Comparison of ENCODE assay signal across 2 cellular contexts in the genomic region with DNA sequence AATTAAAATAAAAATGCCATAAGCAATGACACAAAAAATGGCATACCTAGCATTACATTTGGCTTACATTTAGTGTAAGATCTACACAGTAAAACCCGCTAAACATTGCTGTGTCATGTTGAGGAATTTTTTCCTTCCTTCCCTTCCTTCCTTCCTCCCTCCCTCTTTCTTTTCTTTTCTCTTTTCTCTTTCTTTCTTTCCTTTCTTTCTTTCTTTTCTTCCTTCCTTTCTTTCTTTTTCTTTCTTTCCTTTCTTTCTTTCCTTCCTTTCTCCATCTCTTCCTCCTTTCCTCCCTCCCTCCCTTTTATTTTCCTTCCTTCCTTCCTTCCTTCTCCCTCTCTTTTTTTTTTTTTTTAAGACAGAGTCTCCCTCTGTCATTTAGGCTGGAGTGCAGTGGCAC.
TF ChIP-seq lines count a peak whose summit lies in the region.
"Not testable (repeated sequence)": the region's sequence is repeated elsewhere in the genome, so short reads cannot be mapped to it uniquely, and the experiment has no call there.

No MANE protein-coding gene starts in this region.

TF ChIP-seq in HEK293, 187 proteins besides CTCF, POLR2A, EP300 and RAD21:
- TF ChIP-seq, protein P1, sequence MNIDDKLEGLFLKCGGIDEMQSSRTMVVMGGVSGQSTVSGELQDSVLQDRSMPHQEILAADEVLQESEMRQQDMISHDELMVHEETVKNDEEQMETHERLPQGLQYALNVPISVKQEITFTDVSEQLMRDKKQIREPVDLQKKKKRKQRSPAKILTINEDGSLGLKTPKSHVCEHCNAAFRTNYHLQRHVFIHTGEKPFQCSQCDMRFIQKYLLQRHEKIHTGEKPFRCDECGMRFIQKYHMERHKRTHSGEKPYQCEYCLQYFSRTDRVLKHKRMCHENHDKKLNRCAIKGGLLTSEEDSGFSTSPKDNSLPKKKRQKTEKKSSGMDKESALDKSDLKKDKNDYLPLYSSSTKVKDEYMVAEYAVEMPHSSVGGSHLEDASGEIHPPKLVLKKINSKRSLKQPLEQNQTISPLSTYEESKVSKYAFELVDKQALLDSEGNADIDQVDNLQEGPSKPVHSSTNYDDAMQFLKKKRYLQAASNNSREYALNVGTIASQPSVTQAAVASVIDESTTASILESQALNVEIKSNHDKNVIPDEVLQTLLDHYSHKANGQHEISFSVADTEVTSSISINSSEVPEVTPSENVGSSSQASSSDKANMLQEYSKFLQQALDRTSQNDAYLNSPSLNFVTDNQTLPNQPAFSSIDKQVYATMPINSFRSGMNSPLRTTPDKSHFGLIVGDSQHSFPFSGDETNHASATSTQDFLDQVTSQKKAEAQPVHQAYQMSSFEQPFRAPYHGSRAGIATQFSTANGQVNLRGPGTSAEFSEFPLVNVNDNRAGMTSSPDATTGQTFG (tag by site-specific recombination; IDR thresholded peaks at IDR 0.05; ENCODE audit: borderline replicate concordance): 0 out of 2 replicates have a peak, but pooled peaks have one; percentile 51
- TF ChIP-seq ZNF112 (tag by site-specific recombination; IDR thresholded peaks at IDR 0.05) (peak; percentile 50; the same call in 1 of the 2 replicates), PRDM1 (tag by site-specific recombination; IDR thresholded peaks at IDR 0.05) (peak; percentile 95), ZNF366 (tag by site-specific recombination; conservative IDR thresholded peaks at IDR 0.05) (peak; percentile 99), ZNF521 (tag by site-specific recombination; IDR thresholded peaks at IDR 0.05) (peak; percentile 71; the same call in 1 of the 2 replicates), ZNF555 (tag by site-specific recombination; conservative IDR thresholded peaks at IDR 0.05) (0 out of 2 replicates have a peak, but pooled peaks have one; percentile 9)

TF ChIP-seq in K562, 482 proteins besides CTCF, POLR2A, EP300 and RAD21:
- TF ChIP-seq ZNF316 (IDR thresholded peaks at IDR 0.05) (peak; percentile 35; the same call in 1 of the 2 replicates), ZNF280A (IDR thresholded peaks at IDR 0.05; ENCODE audit: low read depth, partially characterized antibody) (peak; percentile 13), MTA1 (IDR thresholded peaks at IDR 0.05; ENCODE audit: borderline replicate concordance) (peak; percentile 73; the same call in 1 of the 2 replicates), MLLT1 (IDR thresholded peaks at IDR 0.05) (0 out of 4 replicates have a peak, but pooled peaks of 1 of the 2 experiments have one; percentile 42), TOE1 (IDR thresholded peaks at IDR 0.05; ENCODE audit: borderline replicate concordance) (peak; percentile 28; the same call in 1 of the 2 replicates), ARHGAP35 (IDR thresholded peaks at IDR 0.05; ENCODE audit: partially characterized antibody) (peak; percentile 53), ZC3H8 (IDR thresholded peaks at IDR 0.05) (0 out of 2 replicates have a peak, but pooled peaks have one; percentile 39), ARID1B (IDR thresholded peaks at IDR 0.05) (0 out of 2 replicates have a peak, but pooled peaks have one; percentile 32), HLTF (IDR thresholded peaks at IDR 0.05) (peak; percentile 39; the same call in 1 of the 2 replicates), SMARCA4 (IDR thresholded peaks at IDR 0.05) (0 out of 2 replicates have a peak, but pooled peaks have one; percentile 39), NBN (IDR thresholded peaks at IDR 0.05; ENCODE audit: low read depth) (peak; percentile 40; the same call in 1 of the 2 replicates), C11orf30 (IDR thresholded peaks at IDR 0.05; ENCODE audit: low read depth) (peak; percentile 75), GATAD2A (IDR thresholded peaks at IDR 0.05) (0 out of 2 replicates have a peak, but pooled peaks have one; percentile 38), HDAC1 (IDR thresholded peaks at IDR 0.05) (peak in 1 of 2 experiments; percentile 56; a peak in 1 of 4 replicates), SMARCA5 (IDR thresholded peaks at IDR 0.05) (peak; percentile 39; the same call in 1 of the 2 replicates), LARP7 (IDR thresholded peaks at IDR 0.05) (0 out of 2 replicates have a peak, but pooled peaks have one; percentile 30), DPF2 (IDR thresholded peaks at IDR 0.05) (0 out of 2 replicates have a peak, but pooled peaks have one; percentile 44), NFE2 (IDR thresholded peaks at IDR 0.05; ENCODE audit: low read depth) (peak; percentile 60)
- TF ChIP-seq, protein P2, sequence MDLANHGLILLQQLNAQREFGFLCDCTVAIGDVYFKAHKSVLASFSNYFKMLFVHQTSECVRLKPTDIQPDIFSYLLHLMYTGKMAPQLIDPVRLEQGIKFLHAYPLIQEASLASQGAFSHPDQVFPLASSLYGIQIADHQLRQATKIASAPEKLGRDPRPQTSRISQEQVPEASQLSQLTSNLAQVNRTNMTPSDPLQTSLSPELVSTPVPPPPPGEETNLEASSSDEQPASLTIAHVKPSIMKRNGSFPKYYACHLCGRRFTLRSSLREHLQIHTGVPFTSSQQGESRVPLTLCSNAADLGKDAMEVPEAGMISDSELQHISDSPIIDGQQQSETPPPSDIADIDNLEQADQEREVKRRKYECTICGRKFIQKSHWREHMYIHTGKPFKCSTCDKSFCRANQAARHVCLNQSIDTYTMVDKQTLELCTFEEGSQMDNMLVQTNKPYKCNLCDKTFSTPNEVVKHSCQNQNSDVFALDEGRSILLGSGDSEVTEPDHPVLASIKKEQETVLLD (IDR thresholded peaks at IDR 0.05): 0 out of 2 replicates have a peak, but pooled peaks have one; percentile 29
- TF ChIP-seq TOE1 (CRISPR knock-in tag; IDR thresholded peaks at IDR 0.05; ENCODE audit: borderline replicate concordance, low read depth): not testable (repeated sequence)
- TF ChIP-seq, protein P3, sequence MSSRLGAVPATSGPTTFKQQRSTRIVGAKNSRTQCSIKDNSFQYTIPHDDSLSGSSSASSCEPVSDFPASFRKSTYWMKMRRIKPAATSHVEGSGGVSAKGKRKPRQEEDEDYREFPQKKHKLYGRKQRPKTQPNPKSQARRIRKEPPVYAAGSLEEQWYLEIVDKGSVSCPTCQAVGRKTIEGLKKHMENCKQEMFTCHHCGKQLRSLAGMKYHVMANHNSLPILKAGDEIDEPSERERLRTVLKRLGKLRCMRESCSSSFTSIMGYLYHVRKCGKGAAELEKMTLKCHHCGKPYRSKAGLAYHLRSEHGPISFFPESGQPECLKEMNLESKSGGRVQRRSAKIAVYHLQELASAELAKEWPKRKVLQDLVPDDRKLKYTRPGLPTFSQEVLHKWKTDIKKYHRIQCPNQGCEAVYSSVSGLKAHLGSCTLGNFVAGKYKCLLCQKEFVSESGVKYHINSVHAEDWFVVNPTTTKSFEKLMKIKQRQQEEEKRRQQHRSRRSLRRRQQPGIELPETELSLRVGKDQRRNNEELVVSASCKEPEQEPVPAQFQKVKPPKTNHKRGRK (tag; IDR thresholded peaks at IDR 0.05): peak; percentile 93
